In the genomic region with DNA sequence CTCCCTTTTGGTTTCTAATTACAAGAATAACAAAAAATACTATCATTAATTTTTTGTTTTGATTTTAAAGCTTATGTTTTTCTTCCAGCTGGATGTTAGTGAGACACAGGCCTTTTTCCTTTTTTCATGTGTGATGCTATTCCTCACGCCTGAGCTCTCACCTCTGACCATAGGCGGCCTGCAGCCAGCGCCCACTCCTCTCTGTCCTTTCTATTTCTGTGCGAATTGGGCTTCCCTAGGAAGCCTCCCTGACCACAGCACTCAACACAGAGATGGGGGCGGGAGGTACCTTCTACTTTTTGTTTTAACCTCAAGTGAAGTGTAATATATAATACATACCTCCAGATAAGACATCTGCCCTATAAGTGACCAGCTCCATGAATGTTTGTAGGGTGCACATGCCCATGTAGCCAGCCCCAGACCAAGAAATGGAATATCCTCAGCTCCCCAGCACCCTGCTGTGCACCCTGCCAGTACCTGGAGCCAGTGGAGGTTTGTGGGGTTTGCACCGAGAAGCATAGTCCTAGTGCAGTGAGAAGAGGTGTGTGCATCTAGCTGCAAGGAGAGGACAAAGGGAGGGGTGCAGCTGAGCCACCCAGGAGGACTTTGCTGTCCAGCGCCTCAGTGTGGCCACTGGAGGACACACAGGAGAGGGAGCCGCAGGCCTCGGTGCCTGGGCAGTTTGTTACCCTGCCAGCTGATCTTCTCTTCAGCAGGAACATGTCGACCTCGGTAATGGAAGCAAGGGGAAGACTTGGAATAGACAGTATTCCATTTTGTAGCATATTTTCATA, we compare ENCODE assay signal across 8 cellular contexts. TPM values are rescaled to one million over a fixed set of nuclear protein-coding genes. Genes with fewer than 3 reads are reported as not detected.
DNase-seq lines count a peak whose midpoint lies in the region; ATAC-seq, FAIRE-seq and TF ChIP-seq lines count a peak whose summit lies in the region.

No MANE protein-coding gene starts in this region.

- H3K9me3 ChIP-seq in PC-3 (ENCODE audit: low read length) (no peaks in the 10 kb centered on the region), pancreas (no peaks in the 10 kb centered on the region)

- TF ChIP-seq CTCF in GM10248 (IDR thresholded peaks at IDR 0.05; ENCODE audit: control extremely low read depth, extremely low read depth, low read depth, missing control alignments) (peak; percentile 32), PC-3 (conservative IDR thresholded peaks at IDR 0.05; ENCODE audit: low read depth, low read length) (peak; percentile 60), fibroblast of villous mesenchyme (IDR thresholded peaks at IDR 0.05; ENCODE audit: insufficient read depth, low read depth, low read length) (peak; percentile 53), pancreas (IDR thresholded peaks at IDR 0.05) (peak; percentile 13 to 44 (median 33))

- WGBS in pancreas, 2 donors = 64 to 67% methylated on average over 11 of the region's 11 CpGs

- H3K36me3 ChIP-seq in PC-3 (ENCODE audit: low read depth, low read length) (peaks cover 13% of the 10 kb centered on the region; the same call in 1 of the 2 replicates), pancreas (peaks cover 0 to 68% (median 23%) of the 10 kb centered on the region in 3 donors)

- CTCF ChIA-PET in GM10248 (lab: Yijun Ruan, JAX) = interaction anchor here (0.8 to 3.2 kb wide), 12 partner anchors 10 to 80 kb away, joined by 3 to 20 read pairs (median 6); a partner anchor contains a TSS
- CTCF ChIA-PET in PC-3 (lab: Charles Lee) = interaction anchor here (1.7 kb wide), 1 partner anchor 58 kb away, joined by 13 read pairs; no protein-coding TSS in a partner anchor

- ATAC-seq in PC-3 (no peak), pancreas (peak; percentile 59 to 84 (median 82)), HG02981 (IDR thresholded peaks at IDR 0.05; ENCODE audit: unreplicated experiment) (no peak), HG03280 (IDR thresholded peaks at IDR 0.05; ENCODE audit: unreplicated experiment) (no peak)

- no peaks in the 10 kb centered on the region for H3K9me2 ChIP-seq in PC-3 (replicated peaks; ENCODE audit: low read length)

- BruUV-seq in PC-3 (replicated peaks; lab: Mats Ljungman, UMichigan) = no TSS peak

- no peak overlapping the region for H2AFZ ChIP-seq in PC-3 (ENCODE audit: low read length)

- FAIRE-seq in pancreas (lab: Jason Lieb, UNC) = no peak

- 0 out of 2 replicates have a peak, but pooled peaks cover 5% of the 10 kb centered on the region for H4K20me1 ChIP-seq in PC-3 (ENCODE audit: low read length)

- H3K27ac ChIP-seq in PC-3 (ENCODE audit: low read length) (no peak overlapping the region), pancreas (no peak overlapping the region)

- intact Hi-C loops in PC-3 (cut with micrococcal nuclease) (no loop called here), pancreas (cut with DNase I) (loop anchor here in 1 of 3 donors (5.0 kb wide), 1 partner anchor 41 kb away; a partner anchor contains a TSS)

- H3F3A ChIP-seq in PC-3 (ENCODE audit: low read length, unreplicated experiment) = peaks cover 8% of the 10 kb centered on the region

- H3K79me2 ChIP-seq in PC-3 (ENCODE audit: low read length) = peaks cover 11% of the 10 kb centered on the region; the same call in 1 of the 2 replicates

- no peak overlapping the region for H3K9ac ChIP-seq in PC-3 (ENCODE audit: low read length)

- POLR2A ChIA-PET in GM10248 (lab: Yijun Ruan, JAX) (no interaction called here), PC-3 (lab: Charles Lee; ENCODE audit: unreplicated experiment) (no interaction called here)

- no peaks in the 10 kb centered on the region for H3K27me3 ChIP-seq in PC-3 (ENCODE audit: low read length)
- no peaks in the 10 kb centered on the region for H3K27me3 ChIP-seq in pancreas

- no peak for DNase-seq in GM10248 (ENCODE audit: extremely low spot score)
- DNase-seq in PC-3 = peak; percentile 20
- peak; percentile 19 for DNase-seq in fibroblast of villous mesenchyme (ENCODE audit: low read depth)
- peak in 5 of 6 donors; percentile 56 to 84 (median 75) for DNase-seq in pancreas
- DNase-seq in NCI-H524 (lab: John Stamatoyannopoulos, UW) = no peak
- no peak for DNase-seq in NCI-H1105 treated with DMSO at 0.1 percent for 48 hours (lab: John Stamatoyannopoulos, UW)

- H3K4me1 ChIP-seq in PC-3 (ENCODE audit: insufficient read depth, low read length) (peaks cover 43% of the 10 kb centered on the region), pancreas (peaks cover 36 to 47% (median 37%) of the 10 kb centered on the region in 3 donors)

- H3K4me2 ChIP-seq in PC-3 (ENCODE audit: low read length) = no peak overlapping the region

- H3K4me3 ChIP-seq in PC-3 (ENCODE audit: low read length) (no peak overlapping the region), fibroblast of villous mesenchyme (ENCODE audit: low read depth, low read length) (no peak overlapping the region), pancreas (no peak overlapping the region)

RNA-seq across cellular contexts. Expression of a gene that starts 38.5 kb away (rescaled TPM):
- total RNA-seq in PC-3 (2014; rRNA removed) (197 and 225 TPM in 2 replicates), fibroblast of villous mesenchyme (48.4 and 53.5 TPM in 2 replicates), pancreas (100 to 1,000 TPM in 4 of 6 donors, 10 to 100 TPM in 2; 65.7 to 471 (median 217) TPM)
- 100 to 1,000 TPM in 1 of 2 donors, 10 to 100 TPM in 1; 84.2 to 166 TPM for polyA plus RNA-seq in pancreas

RNA-seq across cellular contexts. Expression of a gene that starts 42.4 kb away (rescaled TPM):
- total RNA-seq in PC-3 (2014; rRNA removed) (30.6 and 40.3 TPM in 2 replicates), fibroblast of villous mesenchyme (25.4 and 30.7 TPM in 2 replicates), pancreas (10 to 100 TPM; 25.5 to 87.7 (median 33.6) TPM)
- 10 to 100 TPM; 32.2 to 66.8 TPM for polyA plus RNA-seq in pancreas

Comparison
In these comparisons a context has a peak if more than half of its experiments do, and no peak if none do; other contexts are left out.
1. DNase-seq: peak in PC-3 (single experiment), fibroblast of villous mesenchyme (single experiment) and pancreas (5 of 6); none in GM10248 (single experiment), NCI-H524 (0 of 2) and NCI-H1105 treated with DMSO at 0.1 percent for 48 hours (single experiment).
2. ATAC-seq: peak in pancreas (4 of 4); none in PC-3 (single experiment), HG02981 (single experiment) and HG03280 (single experiment).
3. Peak in every context shown above with its lines, with median percentiles within 50 percentile points of each other: CTCF ChIP-seq.